Comparison of ENCODE assay signal across 24 cellular contexts in genomic region chr16:74852500-74852875, GRCh38.
"Had no signal": no experiment of that assay in that cellular context is flagged by ENCODE, and none has a peak within 500 bp of the region (broad histone marks: within the 10 kb centered on the region; RNA-seq: fewer than 3 reads in every experiment).

No MANE protein-coding gene starts in this region.

- FAIRE-seq: astrocyte, TTC549 had no signal

- H3K4me3 Mint-ChIP-seq: activated B cell treated with CpG ODN at 0.5 μM for 24 hours; activated CD4-positive, alpha-beta T cell treated with anti-CD3 and anti-CD28 coated beads, Interleukin-2, amount 10 ng/mL, durations not matched to agents 24 days and 14 days; activated CD8-positive, alpha-beta memory T cell treated with anti-CD3 and anti-CD28 coated beads, Interleukin-2, amount 10 ng/mL, durations not matched to agents 7 days and 5 days; activated naive CD8-positive, alpha-beta T cell; activated T-cell treated with anti-CD3 and anti-CD28 coated beads, Interleukin-2, amount 50 U/mL, for 24 hours; brain; central memory CD8-positive, alpha-beta T cell; T-helper 17 cell had no signal

- H3K36me3 Mint-ChIP-seq: activated CD8-positive, alpha-beta memory T cell treated with anti-CD3 and anti-CD28 coated beads, Interleukin-2, amount 10 ng/mL, durations not matched to agents 7 days and 5 days; activated naive CD8-positive, alpha-beta T cell; brain had no signal

- H2AFZ ChIP-seq: PC-9 had no signal

- DNase-seq: activated B cell treated with CpG ODN at 0.5 μM for 24 hours; activated CD4-positive, alpha-beta T cell treated with anti-CD3 and anti-CD28 coated beads for 1 hour; activated CD4-positive, alpha-beta T cell treated with anti-CD3 and anti-CD28 coated beads, Interleukin-2, amount 10 ng/mL, durations not matched to agents 24 days and 14 days; activated CD4-positive, alpha-beta T cell treated with anti-CD3 and anti-CD28 coated beads, Interleukin-2, amount 50 U/mL, for 48 hours; activated CD8-positive, alpha-beta memory T cell treated with anti-CD3 and anti-CD28 coated beads, Interleukin-2, amount 10 ng/mL, durations not matched to agents 7 days and 5 days; activated effector memory CD4-positive, alpha-beta T cell treated with anti-CD3 and anti-CD28 coated beads, Interleukin-2, amount 50 U/mL, for 16 hours; activated naive CD4-positive, alpha-beta T cell treated with Interleukin-2 at 50 U/mL for 16 hours; activated T-cell treated with anti-CD3 and anti-CD28 coated beads, Interleukin-2, amount 50 U/mL, for 24 hours; amygdala; NCI-H1092; NCI-H1417; NCI-H1694; NCI-H2029 treated with DMSO at 0.1 percent for 48 hours; NCI-H345; NCI-H510A treated with DMSO at 0.1 percent for 48 hours; PC-9; SIG-M5; T-helper 17 cell; T-helper 9 cell had no signal

- ATAC-seq: activated CD8-positive, alpha-beta memory T cell treated with anti-CD3 and anti-CD28 coated beads, Interleukin-2, amount 10 ng/mL, durations not matched to agents 7 days and 5 days; T-helper 17 cell had no signal

- H3K27me3 Mint-ChIP-seq: activated B cell treated with CpG ODN at 0.5 μM for 24 hours; activated CD4-positive, alpha-beta T cell treated with anti-CD3 and anti-CD28 coated beads, Interleukin-2, amount 10 ng/mL, durations not matched to agents 24 days and 14 days; activated CD8-positive, alpha-beta memory T cell treated with anti-CD3 and anti-CD28 coated beads, Interleukin-2, amount 10 ng/mL, durations not matched to agents 7 days and 5 days; activated naive CD8-positive, alpha-beta T cell; activated T-cell treated with anti-CD3 and anti-CD28 coated beads, Interleukin-2, amount 50 U/mL, for 24 hours; brain; central memory CD8-positive, alpha-beta T cell; T-helper 17 cell had no signal

- H3K4me3 ChIP-seq: PC-9 had no signal

- H3K4me2 ChIP-seq: PC-9 had no signal

- H3K9me3 Mint-ChIP-seq: activated CD4-positive, alpha-beta T cell treated with anti-CD3 and anti-CD28 coated beads, Interleukin-2, amount 10 ng/mL, durations not matched to agents 24 days and 14 days; activated T-cell treated with anti-CD3 and anti-CD28 coated beads, Interleukin-2, amount 50 U/mL, for 24 hours; central memory CD8-positive, alpha-beta T cell had no signal

- H3K27ac Mint-ChIP-seq: activated B cell treated with CpG ODN at 0.5 μM for 24 hours; activated CD4-positive, alpha-beta T cell treated with anti-CD3 and anti-CD28 coated beads, Interleukin-2, amount 10 ng/mL, durations not matched to agents 24 days and 14 days; activated CD8-positive, alpha-beta memory T cell treated with anti-CD3 and anti-CD28 coated beads, Interleukin-2, amount 10 ng/mL, durations not matched to agents 7 days and 5 days; activated naive CD8-positive, alpha-beta T cell; activated T-cell treated with anti-CD3 and anti-CD28 coated beads, Interleukin-2, amount 50 U/mL, for 24 hours; brain; T-helper 17 cell had no signal

- H3K4me1 Mint-ChIP-seq: activated B cell treated with CpG ODN at 0.5 μM for 24 hours; activated CD4-positive, alpha-beta T cell treated with anti-CD3 and anti-CD28 coated beads, Interleukin-2, amount 10 ng/mL, durations not matched to agents 24 days and 14 days; activated CD8-positive, alpha-beta memory T cell treated with anti-CD3 and anti-CD28 coated beads, Interleukin-2, amount 10 ng/mL, durations not matched to agents 7 days and 5 days; brain; central memory CD8-positive, alpha-beta T cell had no signal

- H3K27ac ChIP-seq: PC-9 had no signal
